In the genomic region with DNA sequence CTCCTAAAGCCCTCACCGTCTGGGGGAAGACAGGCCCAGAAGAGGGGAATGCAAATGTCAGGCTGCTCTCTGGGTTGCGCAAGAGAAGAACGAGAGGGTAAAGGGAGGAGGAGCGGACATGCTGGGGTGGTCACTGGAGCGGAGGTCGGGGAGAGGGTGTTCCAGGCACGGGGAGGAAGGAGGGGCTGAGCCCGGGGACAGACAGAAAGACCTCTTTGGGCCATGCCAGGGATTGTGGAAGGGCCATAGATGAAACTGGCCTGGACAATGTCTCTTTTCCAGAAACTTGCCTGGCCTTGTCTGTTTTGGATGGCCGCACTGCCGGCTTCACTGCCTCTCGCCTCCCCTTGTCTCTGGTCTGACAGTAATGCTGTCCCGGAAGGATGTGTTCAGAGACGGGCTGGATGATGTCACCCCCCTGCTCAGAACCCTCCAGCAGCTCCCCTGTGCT, we compare ENCODE assay signal across 19 cellular contexts.
DNase-seq lines count a peak whose midpoint lies in the region; ATAC-seq and TF ChIP-seq lines count a peak whose summit lies in the region.
"Had no signal": no experiment of that assay in that cellular context is flagged by ENCODE, and none has a peak within 500 bp of the region (broad histone marks: within the 10 kb centered on the region; RNA-seq: fewer than 3 reads in every experiment).

No MANE protein-coding gene starts in this region.

- no peak overlapping the region for H3K27ac Mint-ChIP-seq in chondrocyte (ENCODE audit: unreplicated experiment)
- H3K27ac Mint-ChIP-seq: activated CD8-positive, alpha-beta T cell treated with anti-CD3 and anti-CD28 coated beads for 36 hours; activated T-helper 1 cell treated with anti-CD3 and anti-CD28 coated beads, Interleukin-12 subunit alpha, Interleukin-12 subunit beta, Interleukin-2, Interleukin-4 antibody, amounts not matched to agents 30 ng/mL and 10 ng/mL and 1 ng/mL, durations not matched to agents 14 hours and 24 hours and 36 hours had no signal

- H3K9me3 Mint-ChIP-seq in chondrocyte (ENCODE audit: low read depth) = peaks cover under 1% of the 10 kb centered on the region
- H3K9me3 Mint-ChIP-seq: nephron had no signal

- no peak for TF ChIP-seq POLR2A in transverse colon (IDR thresholded peaks at IDR 0.05)

- TF ChIP-seq EP300 in transverse colon (IDR thresholded peaks at IDR 0.05; ENCODE audit: low read depth) = no peak

- 60 to 70% methylated on average over 6 to 13 of the region's 13 CpGs for WGBS in transverse colon (ENCODE audit: low coverage in 1 of 2), 2 donors

- peaks cover 28% of the 10 kb centered on the region for H3K27me3 Mint-ChIP-seq in chondrocyte (ENCODE audit: low read depth)

- no peak for TF ChIP-seq CTCF in chondrocyte (IDR thresholded peaks at IDR 0.05)
- no peak for TF ChIP-seq CTCF in left lung (IDR thresholded peaks at IDR 0.05)
- no peak for TF ChIP-seq CTCF in transverse colon (IDR thresholded peaks at IDR 0.05)

- peaks cover 5% of the 10 kb centered on the region for H3K36me3 Mint-ChIP-seq in chondrocyte (ENCODE audit: low read depth)
- H3K36me3 Mint-ChIP-seq: IgD-negative memory B cell had no signal

- H3K4me3 ChIP-seq in left lung = no peak overlapping the region
- no peak overlapping the region for H3K4me3 ChIP-seq in rectal smooth muscle tissue (ENCODE audit: low read length)
- no peak overlapping the region for H3K4me3 ChIP-seq in transverse colon
- H3K4me3 ChIP-seq: heart right ventricle, Peyer's patch, upper lobe of left lung had no signal

- H3K9me3 ChIP-seq in left lung = peaks cover 0 to 5% of the 10 kb centered on the region in 2 donors
- no peaks in the 10 kb centered on the region for H3K9me3 ChIP-seq in transverse colon
- H3K9me3 ChIP-seq: Peyer's patch had no signal

- no peak overlapping the region for H3K9ac ChIP-seq in rectal smooth muscle tissue (ENCODE audit: low read length)

- peak in 8 of 14 donors; percentile 17 to 78 (median 65) for DNase-seq in C1 segment of cervical spinal cord (lab: John Stamatoyannopoulos, UW)
- DNase-seq in chondrocyte (ENCODE audit: low spot score) = peak; percentile 65
- peak in 1 of 2 donors; percentile 32 for DNase-seq in left lung
- DNase-seq in posterior vena cava (ENCODE audit: low spot score) = no peak
- no peak for DNase-seq in effector CD8-positive, alpha-beta T cell (lab: John Stamatoyannopoulos, UW)
- DNase-seq in transverse colon = no peak
- DNase-seq: activated CD8-positive, alpha-beta T cell treated with anti-CD3 and anti-CD28 coated beads for 36 hours; erythroblast; HCEC 1CT; heart right ventricle; NCI-H82; Peyer's patch; stimulated activated CD4-positive, alpha-beta T cell treated with anti-CD3 and anti-CD28 coated beads, Interleukin-4, amount 100 ng/mL, for 24 hours; upper lobe of left lung had no signal

- H3K27me3 ChIP-seq in left lung (no peaks in the 10 kb centered on the region), rectal smooth muscle tissue (ENCODE audit: control insufficient read depth, insufficient read depth, low read length) (peaks cover 2% of the 10 kb centered on the region), transverse colon (no peaks in the 10 kb centered on the region)
- H3K27me3 ChIP-seq: Peyer's patch, upper lobe of left lung had no signal

- H3K4me1 Mint-ChIP-seq in chondrocyte (ENCODE audit: low read depth) = peaks cover 5% of the 10 kb centered on the region
- H3K4me1 Mint-ChIP-seq: IgD-negative memory B cell had no signal

- H3K4me1 ChIP-seq in left lung = no peaks in the 10 kb centered on the region
- H3K4me1 ChIP-seq in rectal smooth muscle tissue (ENCODE audit: control insufficient read depth, insufficient read depth, low read length) = no peaks in the 10 kb centered on the region
- H3K4me1 ChIP-seq in transverse colon = no peaks in the 10 kb centered on the region
- H3K4me1 ChIP-seq: Peyer's patch, upper lobe of left lung had no signal

- in situ Hi-C loops in transverse colon (cut with MboI; ENCODE audit: low pct_ligation_motif_present in 1 of 4, low pct_unique_long_range_greater_than_20kb in 1 of 4, low sequenced_read_pairs in 3 of 4) = no loop called here

- H3K4me3 Mint-ChIP-seq in chondrocyte (ENCODE audit: unreplicated experiment) = no peak overlapping the region
- H3K4me3 Mint-ChIP-seq: activated CD8-positive, alpha-beta T cell treated with anti-CD3 and anti-CD28 coated beads for 36 hours; activated T-helper 1 cell treated with anti-CD3 and anti-CD28 coated beads, Interleukin-12 subunit alpha, Interleukin-12 subunit beta, Interleukin-2, Interleukin-4 antibody, amounts not matched to agents 30 ng/mL and 10 ng/mL and 1 ng/mL, durations not matched to agents 14 hours and 24 hours and 36 hours; IgD-negative memory B cell; nephron had no signal

- ATAC-seq in left lung = peak; percentile 33
- no peak for ATAC-seq in HG03175 (IDR thresholded peaks at IDR 0.05; ENCODE audit: unreplicated experiment)
- ATAC-seq: activated CD8-positive, alpha-beta T cell treated with anti-CD3 and anti-CD28 coated beads for 36 hours had no signal

- H3K27ac ChIP-seq in left lung = no peak overlapping the region
- peak overlapping the region; percentile 63 for H3K27ac ChIP-seq in rectal smooth muscle tissue (ENCODE audit: low read depth, low read length)
- H3K27ac ChIP-seq in transverse colon = peak overlapping the region in 2 of 4 donors; percentile 34 to 35
- H3K27ac ChIP-seq: heart right ventricle, upper lobe of left lung had no signal

- intact Hi-C loops in left lung (cut with DNase I) (no loop called here), posterior vena cava (cut with DNase I) (loop anchor here in 1 of 2 donors (10.0 kb wide), 1 partner anchor 401 kb away; no protein-coding TSS in a partner anchor), transverse colon (cut with DNase I; ENCODE audit: low total_unique reads) (no loop called here)

- no peaks in the 10 kb centered on the region for H3K36me3 ChIP-seq in left lung
- no peaks in the 10 kb centered on the region for H3K36me3 ChIP-seq in rectal smooth muscle tissue (ENCODE audit: control insufficient read depth, insufficient read depth, low read length)
- no peaks in the 10 kb centered on the region for H3K36me3 ChIP-seq in transverse colon
- H3K36me3 ChIP-seq: heart right ventricle, Peyer's patch, upper lobe of left lung had no signal

Comparison
In these comparisons a context has a peak if more than half of its experiments do, and no peak if none do; other contexts are left out.
1. DNase-seq: peak in C1 segment of cervical spinal cord (8 of 14) and chondrocyte (single experiment); none in posterior vena cava (single experiment), effector CD8-positive, alpha-beta T cell (single experiment) and transverse colon (single experiment).